In genomic region chrX:327660-328126, GRCh38 we compare ENCODE assay signal across 13 cellular contexts.
"Had no signal": no experiment of that assay in that cellular context is flagged by ENCODE, and none has a peak within 500 bp of the region (broad histone marks: within the 10 kb centered on the region; RNA-seq: fewer than 3 reads in every experiment).

No MANE protein-coding gene starts in this region.

- ATAC-seq: activated naive CD8-positive, alpha-beta T cell treated with anti-CD3 and anti-CD28 coated beads, Interleukin-2, amount 50 U/mL, for 24 hours; naive thymus-derived CD8-positive, alpha-beta T cell had no signal

- H3K4me3 Mint-ChIP-seq: activated B cell treated with CpG ODN at 0.5 μM for 24 hours; activated naive CD8-positive, alpha-beta T cell treated with anti-CD3 and anti-CD28 coated beads, Interleukin-2, amount 50 U/mL, for 24 hours; activated T-cell treated with anti-CD3 and anti-CD28 coated beads, Interleukin-2, amount 50 U/mL, for 24 hours; naive thymus-derived CD8-positive, alpha-beta T cell; T-helper 1 cell treated with Interleukin-12 subunit alpha and Interleukin-12 subunit beta and Interleukin-4 antibody, amounts not matched to agents 30 μg/mL and 1 μg/mL, for 36 hours had no signal

- H3K27ac Mint-ChIP-seq: activated B cell treated with CpG ODN at 0.5 μM for 24 hours; activated naive CD8-positive, alpha-beta T cell treated with anti-CD3 and anti-CD28 coated beads, Interleukin-2, amount 50 U/mL, for 24 hours; activated T-cell treated with anti-CD3 and anti-CD28 coated beads, Interleukin-2, amount 50 U/mL, for 24 hours; naive thymus-derived CD8-positive, alpha-beta T cell; T-helper 1 cell treated with Interleukin-12 subunit alpha and Interleukin-12 subunit beta and Interleukin-4 antibody, amounts not matched to agents 30 μg/mL and 1 μg/mL, for 36 hours had no signal

- H3K9me3 ChIP-seq: tibial nerve had no signal

- DNase-seq: activated B cell treated with CpG ODN at 0.5 μM for 24 hours; activated CD4-positive, alpha-beta T cell treated with anti-CD3 and anti-CD28 coated beads, Interleukin-2, amount 50 U/mL, for 4 hours; activated effector memory CD4-positive, alpha-beta T cell treated with Interleukin-2 at 50 U/mL for 16 hours; activated naive CD8-positive, alpha-beta T cell treated with anti-CD3 and anti-CD28 coated beads, Interleukin-2, amount 50 U/mL, for 24 hours; activated T-cell treated with anti-CD3 and anti-CD28 coated beads, Interleukin-2, amount 50 U/mL, for 24 hours; foreskin melanocyte; nucleus accumbens; SHP77 treated with DMSO at 0.1 percent for 48 hours had no signal

- H3K4me3 ChIP-seq: lung, skin epidermis, tibial nerve had no signal

- H3K9me3 Mint-ChIP-seq: activated B cell treated with CpG ODN at 0.5 μM for 24 hours; activated naive CD8-positive, alpha-beta T cell treated with anti-CD3 and anti-CD28 coated beads, Interleukin-2, amount 50 U/mL, for 24 hours; activated T-cell treated with anti-CD3 and anti-CD28 coated beads, Interleukin-2, amount 50 U/mL, for 24 hours; naive thymus-derived CD8-positive, alpha-beta T cell had no signal

- H3K27ac ChIP-seq: skin epidermis, tibial nerve had no signal

- H3K36me3 Mint-ChIP-seq: naive thymus-derived CD8-positive, alpha-beta T cell had no signal
